Comparison of ENCODE assay signal across 19 cellular contexts in genomic region chr16:88994704-88995103, GRCh38. TPM values are rescaled to one million over a fixed set of nuclear protein-coding genes. Genes with fewer than 3 reads are reported as not detected.
A peak's percentile ranks its signal among the peaks of the same experiment; 100 is the strongest.
DNase-seq lines count a peak whose midpoint lies in the region; ATAC-seq and TF ChIP-seq lines count a peak whose summit lies in the region.
"Had no signal": no experiment of that assay in that cellular context is flagged by ENCODE, and none has a peak within 500 bp of the region (broad histone marks: within the 10 kb centered on the region; RNA-seq: fewer than 3 reads in every experiment).

No MANE protein-coding gene starts in this region.

- H3K27ac Mint-ChIP-seq in stimulated activated effector memory CD8-positive, alpha-beta T cell treated with anti-CD3 and anti-CD28 coated beads, Interleukin-12 subunit alpha, Interleukin-12 subunit beta, amount 100 ng/mL, for 72 hours, result peak overlapping the region; percentile 43
- H3K27ac Mint-ChIP-seq: CD4-positive, alpha-beta memory T cell; HFFc6 had no signal

- no peak overlapping the region for H2AFZ ChIP-seq in OCI-LY1 (ENCODE audit: low read length)
- no peak overlapping the region for H2AFZ ChIP-seq in PC-9

- no peak overlapping the region for H3K27ac ChIP-seq in right cardiac atrium (ENCODE audit: low read length)
- H3K27ac ChIP-seq in OCI-LY1 (ENCODE audit: low read depth, low read length, poor library complexity, severe bottlenecking), result peak overlapping the region; percentile 99
- no peak overlapping the region for H3K27ac ChIP-seq in PC-9
- H3K27ac ChIP-seq in body of pancreas, result no peak overlapping the region
- H3K27ac ChIP-seq: 22Rv1, HL-60 had no signal

- H3K9me3 ChIP-seq in right cardiac atrium (ENCODE audit: control insufficient read depth, low read length) (peaks cover 3% of the 10 kb centered on the region), OCI-LY1 (ENCODE audit: low read length) (peaks cover 13% of the 10 kb centered on the region), PC-9 (ENCODE audit: insufficient read depth, low read depth) (peaks cover 10% of the 10 kb centered on the region; the same call in 1 of the 2 replicates), body of pancreas (peaks cover 0 to 18% (median 0%) of the 10 kb centered on the region in 3 donors)

- H3K27me3 ChIP-seq in right cardiac atrium (ENCODE audit: control insufficient read depth, insufficient read depth), result no peaks in the 10 kb centered on the region
- H3K27me3 ChIP-seq in OCI-LY1 (ENCODE audit: insufficient read depth, low read length), result no peaks in the 10 kb centered on the region
- peaks cover 68% of the 10 kb centered on the region for H3K27me3 ChIP-seq in PC-9 (ENCODE audit: insufficient read depth, low read depth)
- H3K27me3 ChIP-seq in body of pancreas, result peaks cover 0 to 14% of the 10 kb centered on the region in 2 donors

- no peaks in the 10 kb centered on the region for H3K36me3 Mint-ChIP-seq in stimulated activated effector memory CD8-positive, alpha-beta T cell treated with anti-CD3 and anti-CD28 coated beads, Interleukin-12 subunit alpha, Interleukin-12 subunit beta, amount 100 ng/mL, for 72 hours

- CTCF ChIA-PET in PC-9 (lab: Charles Lee), result no interaction called here

- H3K9me3 Mint-ChIP-seq in stimulated activated effector memory CD8-positive, alpha-beta T cell treated with anti-CD3 and anti-CD28 coated beads, Interleukin-12 subunit alpha, Interleukin-12 subunit beta, amount 100 ng/mL, for 72 hours, result peaks cover 10% of the 10 kb centered on the region

- H3K4me1 ChIP-seq in right cardiac atrium (ENCODE audit: control insufficient read depth, insufficient read depth, low read length) (no peaks in the 10 kb centered on the region), OCI-LY1 (ENCODE audit: insufficient read depth, low read length, severe bottlenecking) (peaks cover 64% of the 10 kb centered on the region), PC-9 (replicated peaks; ENCODE audit: insufficient read depth) (no peaks in the 10 kb centered on the region), body of pancreas (no peaks in the 10 kb centered on the region)

- POLR2A ChIA-PET in PC-9 (lab: Charles Lee; ENCODE audit: unreplicated experiment), result no interaction called here

- peak; percentile 41 for DNase-seq in Right ventricle myocardium inferior (ENCODE audit: missing footprints)
- DNase-seq in right cardiac atrium, result no peak
- peak; percentile 30 to 33 for DNase-seq in erythroblast (lab: John Stamatoyannopoulos, UW)
- no peak for DNase-seq in stimulated activated effector memory CD8-positive, alpha-beta T cell treated with anti-CD3 and anti-CD28 coated beads, Interleukin-12 subunit alpha, Interleukin-12 subunit beta, amount 100 ng/mL, for 72 hours (ENCODE audit: low spot score in 2 of 2)
- DNase-seq in PC-9, result no peak
- no peak for DNase-seq in body of pancreas
- DNase-seq in NCI-H187 (lab: John Stamatoyannopoulos, UW), result no peak
- DNase-seq: C1 segment of cervical spinal cord; CD4-positive, alpha-beta memory T cell; COR-L47; DMS153; DMS79 treated with DMSO at 0.1 percent for 48 hours; EL; HCEC 1CT; HFFc6 had no signal

- TF ChIP-seq POLR2A in erythroblast (IDR thresholded peaks at IDR 0.05; ENCODE audit: low read length), result no peak
- no peak for TF ChIP-seq POLR2A in body of pancreas (IDR thresholded peaks at IDR 0.05)

- BruUV-seq in PC-9 (replicated peaks; lab: Mats Ljungman, UMichigan), result no TSS peak

- H3F3A ChIP-seq in OCI-LY1 (ENCODE audit: insufficient read depth, low read length) (no peaks in the 10 kb centered on the region), PC-9 (ENCODE audit: insufficient read depth, low read depth) (no peaks in the 10 kb centered on the region)

- TF ChIP-seq CTCF in OCI-LY1 (IDR thresholded peaks at IDR 0.05; ENCODE audit: low read length) (no peak), PC-9 (conservative IDR thresholded peaks at IDR 0.05) (no peak), body of pancreas (IDR thresholded peaks at IDR 0.05) (no peak)

- peaks cover 7% of the 10 kb centered on the region for H3K4me1 Mint-ChIP-seq in stimulated activated effector memory CD8-positive, alpha-beta T cell treated with anti-CD3 and anti-CD28 coated beads, Interleukin-12 subunit alpha, Interleukin-12 subunit beta, amount 100 ng/mL, for 72 hours

- H3K9me2 ChIP-seq in OCI-LY1 (ENCODE audit: low read depth, low read length) (no peaks in the 10 kb centered on the region), PC-9 (ENCODE audit: insufficient read depth) (no peaks in the 10 kb centered on the region)

- H4K20me1 ChIP-seq in OCI-LY1 (ENCODE audit: insufficient read depth, low read length) (no peaks in the 10 kb centered on the region), PC-9 (ENCODE audit: insufficient read depth) (no peaks in the 10 kb centered on the region)

- peak overlapping the region; percentile 53 for H3K9ac ChIP-seq in OCI-LY1 (ENCODE audit: low read length)

- H3K36me3 ChIP-seq in OCI-LY1 (ENCODE audit: insufficient read depth, low read length) (no peaks in the 10 kb centered on the region; the same call in 1 of the 2 replicates), PC-9 (ENCODE audit: low read depth) (no peaks in the 10 kb centered on the region), body of pancreas (replicated peaks in 1 of 2; ENCODE audit: insufficient read depth in 1 of 2, low read depth in 2 of 2) (no peaks in the 10 kb centered on the region)

- intact Hi-C loops in Right ventricle myocardium inferior (cut with DNase I), result no loop called here
- intact Hi-C loops in right cardiac atrium (cut with DNase I), result no loop called here
- intact Hi-C loops in PC-9 (cut with micrococcal nuclease; ENCODE audit: unreplicated experiment), result no loop called here
- intact Hi-C loops in body of pancreas (cut with DNase I), result no loop called here

- H3K4me3 Mint-ChIP-seq in stimulated activated effector memory CD8-positive, alpha-beta T cell treated with anti-CD3 and anti-CD28 coated beads, Interleukin-12 subunit alpha, Interleukin-12 subunit beta, amount 100 ng/mL, for 72 hours, result no peak overlapping the region
- H3K4me3 Mint-ChIP-seq: CD4-positive, alpha-beta memory T cell; HFFc6 had no signal

- H3K79me2 ChIP-seq in OCI-LY1 (ENCODE audit: insufficient read depth, low read length) (no peaks in the 10 kb centered on the region), PC-9 (ENCODE audit: low read depth) (no peaks in the 10 kb centered on the region)

- ATAC-seq in Right ventricle myocardium inferior (no peak), right cardiac atrium (no peak), body of pancreas (no peak)
- no peak for ATAC-seq in stimulated activated effector memory CD8-positive, alpha-beta T cell treated with anti-CD3 and anti-CD28 coated beads, Interleukin-12 subunit alpha, Interleukin-12 subunit beta, amount 100 ng/mL, for 72 hours

- peak overlapping the region; percentile 12; the same call in 1 of the 2 replicates for H3K4me2 ChIP-seq in OCI-LY1 (ENCODE audit: low read length)
- H3K4me2 ChIP-seq in PC-9, result no peak overlapping the region

- 48% methylated on average over 11 of the region's 11 CpGs for WGBS in right cardiac atrium
- 29 to 39% methylated on average over 10 to 11 of the region's 11 CpGs for WGBS in body of pancreas, 2 donors

- H3K4me3 ChIP-seq in right cardiac atrium (ENCODE audit: low read length), result no peak overlapping the region
- H3K4me3 ChIP-seq in OCI-LY1 (ENCODE audit: low read depth, low read length, poor library complexity, severe bottlenecking), result no peak overlapping the region
- H3K4me3 ChIP-seq in PC-9, result no peak overlapping the region
- no peak overlapping the region for H3K4me3 ChIP-seq in body of pancreas

RNA-seq across cellular contexts. Expression of gene CBFA2T3, which starts 17.7 kb away (rescaled TPM):
- total RNA-seq in Right ventricle myocardium inferior (11.1 TPM), right cardiac atrium (1 to 10 TPM; 5.6 to 8.5 (median 6.9) TPM), PC-9 (2021) (0.88 and 1.0 TPM in 2 replicates), body of pancreas (10 to 100 TPM in 1 of 2 donors, 1 to 10 TPM in 1; 7.8 to 16.2 TPM)
- 7.3 TPM for polyA plus RNA-seq in right cardiac atrium
- total RNA-seq: H4, HFFc6 had no signal

Comparison
In these comparisons a context has a peak if more than half of its experiments do, and no peak if none do; other contexts are left out.
1. DNase-seq: peak in Right ventricle myocardium inferior (single experiment) and erythroblast (2 of 2); none in right cardiac atrium (0 of 3), stimulated activated effector memory CD8-positive, alpha-beta T cell treated with anti-CD3 and anti-CD28 coated beads, Interleukin-12 subunit alpha, Interleukin-12 subunit beta, amount 100 ng/mL, for 72 hours (0 of 2), PC-9 (0 of 2), body of pancreas (0 of 4) and NCI-H187 (0 of 2).